ENCODE assay signal across 8 cellular contexts in the genomic region with DNA sequence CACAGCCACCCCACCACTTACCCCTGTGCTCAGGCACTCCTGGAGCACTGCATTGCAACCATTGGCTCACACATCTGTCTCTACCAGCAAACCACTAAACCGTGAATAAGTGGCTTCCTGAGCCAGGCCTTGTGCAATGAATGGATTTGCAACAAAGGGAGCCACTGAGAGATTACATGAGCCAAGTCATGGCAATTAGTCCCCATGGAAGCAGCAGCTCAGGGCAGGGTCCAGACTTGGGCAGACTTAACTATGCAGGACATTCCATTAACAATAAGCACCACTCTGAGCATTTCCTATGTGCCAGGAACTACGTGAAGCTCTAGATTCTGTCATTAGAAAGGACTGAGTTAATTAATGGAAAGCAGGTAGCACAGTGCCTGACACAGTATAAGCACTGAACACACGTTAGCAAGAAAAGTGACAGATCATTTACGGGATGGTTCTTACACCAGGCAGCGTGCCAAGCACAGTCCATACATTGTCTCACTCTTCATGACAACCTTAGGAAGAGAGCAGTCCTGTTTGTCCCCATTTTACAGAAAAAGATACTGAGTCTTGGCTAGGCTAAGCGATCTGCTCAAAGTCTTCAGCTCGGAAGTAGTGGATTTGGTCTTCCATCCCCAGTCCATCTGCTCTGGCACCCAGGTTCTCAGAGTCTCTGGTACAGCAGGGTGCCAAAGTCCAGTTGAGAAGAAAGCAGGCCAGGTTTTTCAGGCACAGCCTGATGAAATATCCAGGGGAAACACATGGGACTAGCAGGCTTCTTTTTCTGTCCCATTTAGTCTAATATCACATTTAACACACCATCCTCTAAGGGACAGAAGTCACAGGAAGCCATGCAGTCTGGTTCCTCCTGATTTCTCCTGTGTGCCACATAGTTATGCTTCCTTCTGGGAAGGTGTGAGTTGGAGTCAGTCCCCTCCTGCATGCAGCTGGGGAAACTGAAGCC. TPM values are rescaled to one million over a fixed set of nuclear protein-coding genes. Genes with fewer than 3 reads are reported as not detected.
A peak's percentile ranks its signal among the peaks of the same experiment; 100 is the strongest.
DNase-seq lines count a peak whose midpoint lies in the region; ATAC-seq, FAIRE-seq and TF ChIP-seq lines count a peak whose summit lies in the region.

No MANE protein-coding gene starts in this region.

- TSS peak; percentile 67 for BruUV-seq in HepG2 (replicated peaks; lab: Mats Ljungman, UMichigan)

- H3K9me3 ChIP-seq in HepG2 (ENCODE audit: low read length): no peaks in the 10 kb centered on the region

- H3K36me3 Mint-ChIP-seq in activated naive CD8-positive, alpha-beta T cell treated with anti-CD3 and anti-CD28 coated beads, Interleukin-2, amount 50 U/mL, for 24 hours (ENCODE audit: low read depth): no peaks in the 10 kb centered on the region

- TF ChIP-seq CTCF in HepG2 (CRISPR knock-in tag; IDR thresholded peaks at IDR 0.05): no peak

- no peak for ATAC-seq in activated naive CD8-positive, alpha-beta T cell treated with anti-CD3 and anti-CD28 coated beads, Interleukin-2, amount 50 U/mL, for 24 hours
- ATAC-seq in HepG2: peak; percentile 85
- ATAC-seq in HG03469 (IDR thresholded peaks at IDR 0.05; ENCODE audit: unreplicated experiment): no peak
- ATAC-seq in HG02588 (IDR thresholded peaks at IDR 0.05; ENCODE audit: unreplicated experiment): no peak
- no peak for ATAC-seq in GM19328 (IDR thresholded peaks at IDR 0.05; ENCODE audit: unreplicated experiment)
- ATAC-seq in HG03565 (IDR thresholded peaks at IDR 0.05; ENCODE audit: unreplicated experiment): no peak

- H3K27me3 Mint-ChIP-seq in activated naive CD8-positive, alpha-beta T cell treated with anti-CD3 and anti-CD28 coated beads, Interleukin-2, amount 50 U/mL, for 24 hours: no peaks in the 10 kb centered on the region

- DNase-seq in EL (peak; percentile 48), NCI-H2029 treated with DMSO at 0.1 percent for 48 hours (lab: John Stamatoyannopoulos, UW) (peak; percentile 75), HepG2 (ENCODE audit: low spot score) (peak; percentile 94)
- DNase-seq in activated naive CD8-positive, alpha-beta T cell treated with anti-CD3 and anti-CD28 coated beads, Interleukin-2, amount 50 U/mL, for 24 hours: no peak

- peak overlapping the region; percentile 56 for H3K9ac ChIP-seq in HepG2 (ENCODE audit: insufficient read depth, low read depth, low read length)

- H3K79me2 ChIP-seq in HepG2 (ENCODE audit: insufficient read depth, low read length): no peaks in the 10 kb centered on the region

- H3K4me3 ChIP-seq in HepG2 (replicated peaks in 1 of 3; ENCODE audit: insufficient read depth in 1 of 3, low read depth in 2 of 3, low read length in 3 of 3): peak overlapping the region in 2 of 3 experiments; percentile 2 to 49; a peak in 1 of 6 replicates

- TF ChIP-seq POLR2A in HepG2 (IDR thresholded peaks at IDR 0.05; ENCODE audit: insufficient read depth in 1 of 2, low read depth in 2 of 2, low read length in 2 of 2): no peak

- H3K4me1 ChIP-seq in HepG2 (ENCODE audit: insufficient read depth, low read length): peaks cover 84% of the 10 kb centered on the region

- 16% methylated on average over 7 of the region's 7 CpGs for WGBS in HepG2 (ENCODE audit: low lambda C conversion rate)

- H2AFZ ChIP-seq in HepG2 (ENCODE audit: low read length): peak overlapping the region; percentile 21

- peak; percentile 87 for FAIRE-seq in HepG2 (lab: Jason Lieb, UNC)

- peak overlapping the region; percentile 70 for H3K27ac ChIP-seq in HepG2 (ENCODE audit: extremely low read length, insufficient read depth, low read length)

- intact Hi-C loops in HepG2 (cut with micrococcal nuclease; ENCODE audit: unreplicated experiment): loop anchor here (5.0 kb wide), 2 partner anchors 34 to 204 kb away; no protein-coding TSS in a partner anchor

- no peaks in the 10 kb centered on the region for H3K27me3 ChIP-seq in HepG2 (ENCODE audit: control insufficient read depth in 1 of 2, insufficient read depth in 2 of 2, low read length in 2 of 2)

- in situ Hi-C loops in HepG2 (cut with HindIII; ENCODE audit: extremely low pct_ligation_motif_present, low pct_unique_long_range_greater_than_20kb): loop anchor here (5.0 to 10.0 kb wide), 2 partner anchors 34 to 49 kb away; no protein-coding TSS in a partner anchor

- H4K20me1 ChIP-seq in HepG2 (ENCODE audit: insufficient read depth, low read length): no peaks in the 10 kb centered on the region

- H3K4me3 Mint-ChIP-seq in activated naive CD8-positive, alpha-beta T cell treated with anti-CD3 and anti-CD28 coated beads, Interleukin-2, amount 50 U/mL, for 24 hours: peak overlapping the region; percentile 48

- CTCF ChIA-PET in HepG2 (lab: Yijun Ruan, JAX; ENCODE audit: low intra/inter-chr PET ratio, low total read pairs): no interaction called here

- TF ChIP-seq EP300 in HepG2 (IDR thresholded peaks at IDR 0.05; ENCODE audit: low read depth in 2 of 2, low read length in 2 of 2): peak; percentile 57 to 63; a peak in 2 of 4 replicates
- TF ChIP-seq EP300 in HepG2 (CRISPR knock-in tag; IDR thresholded peaks at IDR 0.05; ENCODE audit: borderline replicate concordance): peak; percentile 8; the same call in 1 of the 2 replicates

- peaks cover 68% of the 10 kb centered on the region for H3K4me1 Mint-ChIP-seq in activated naive CD8-positive, alpha-beta T cell treated with anti-CD3 and anti-CD28 coated beads, Interleukin-2, amount 50 U/mL, for 24 hours

- H3K27ac Mint-ChIP-seq in activated naive CD8-positive, alpha-beta T cell treated with anti-CD3 and anti-CD28 coated beads, Interleukin-2, amount 50 U/mL, for 24 hours: peak overlapping the region; percentile 94

- POLR2A ChIA-PET in HepG2 (lab: Yijun Ruan, JAX): interaction anchor here (0.5 to 3.9 kb wide), 22 partner anchors 8 to 1282 kb away, joined by 3 to 93 read pairs (median 7); partner anchors contain the start of genes ADAM10, LIPC and MINDY2

- no peaks in the 10 kb centered on the region for H3K36me3 ChIP-seq in HepG2 (replicated peaks in 1 of 2; ENCODE audit: control insufficient read depth in 1 of 2, insufficient read depth in 2 of 2, low read length in 2 of 2)

- H3K9me3 Mint-ChIP-seq in activated naive CD8-positive, alpha-beta T cell treated with anti-CD3 and anti-CD28 coated beads, Interleukin-2, amount 50 U/mL, for 24 hours: no peaks in the 10 kb centered on the region

- TF ChIP-seq RAD21 in HepG2 (CRISPR knock-in tag; IDR thresholded peaks at IDR 0.05): no peak

- peak overlapping the region; percentile 71 for H3K4me2 ChIP-seq in HepG2 (ENCODE audit: low read depth, low read length)

TF ChIP-seq in HepG2, 621 proteins besides CTCF, POLR2A, EP300 and RAD21 (continues in another document):
- TF ChIP-seq, protein P1, sequence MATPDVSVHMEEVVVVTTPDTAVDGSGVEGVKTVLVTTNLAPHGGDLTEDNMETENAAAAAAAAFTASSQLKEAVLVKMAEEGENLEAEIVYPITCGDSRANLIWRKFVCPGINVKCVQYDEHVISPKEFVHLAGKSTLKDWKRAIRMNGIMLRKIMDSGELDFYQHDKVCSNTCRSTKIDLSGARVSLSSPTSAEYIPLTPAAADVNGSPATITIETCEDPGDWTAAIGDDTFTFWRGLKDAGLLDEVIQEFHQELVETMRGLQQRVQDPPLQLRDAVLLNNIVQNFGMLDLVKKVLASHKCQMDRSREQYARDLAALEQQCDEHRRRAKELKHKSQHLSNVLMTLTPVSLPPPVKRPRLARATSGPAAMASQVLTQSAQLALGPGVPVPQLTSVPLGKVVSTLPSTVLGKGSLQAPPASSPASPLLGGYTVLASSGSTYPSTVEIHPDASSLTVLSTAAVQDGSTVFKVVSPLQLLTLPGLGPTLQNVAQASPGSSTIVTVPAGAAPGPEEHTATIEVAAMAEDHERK (CRISPR knock-in tag; IDR thresholded peaks at IDR 0.05; ENCODE audit: low read depth): no peak
- TF ChIP-seq ZNF772 (CRISPR knock-in tag; IDR thresholded peaks at IDR 0.05) (no peak; the same call in 1 of the 2 replicates), ZBTB20 (CRISPR knock-in tag; IDR thresholded peaks at IDR 0.05; ENCODE audit: borderline replicate concordance, low read depth) (no peak), AGO1 (IDR thresholded peaks at IDR 0.05; ENCODE audit: low read depth, low read length, poor library complexity, severe bottlenecking) (no peak), ZMYM4 (CRISPR knock-in tag; IDR thresholded peaks at IDR 0.05) (peak; percentile 54; the same call in 1 of the 2 replicates), ZFY (CRISPR knock-in tag; IDR thresholded peaks at IDR 0.05) (no peak), PITX1 (CRISPR knock-in tag; IDR thresholded peaks at IDR 0.05) (peak; percentile 47; the same call in 1 of the 2 replicates), FIP1L1 (IDR thresholded peaks at IDR 0.05; ENCODE audit: borderline replicate concordance, insufficient read depth, low read depth, low read length) (no peak), PLRG1 (conservative IDR thresholded peaks at IDR 0.05) (no peak), ZSCAN30 (CRISPR knock-in tag; IDR thresholded peaks at IDR 0.05) (no peak)
- TF ChIP-seq, protein P2, sequence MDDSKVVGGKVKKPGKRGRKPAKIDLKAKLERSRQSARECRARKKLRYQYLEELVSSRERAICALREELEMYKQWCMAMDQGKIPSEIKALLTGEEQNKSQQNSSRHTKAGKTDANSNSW (CRISPR knock-in tag; IDR thresholded peaks at IDR 0.05; ENCODE audit: borderline replicate concordance): no peak

RNA-seq across cellular contexts. Expression of gene LIPC, which starts 44.1 kb away (rescaled TPM):
- total RNA-seq in HepG2 (2016; rRNA removed; fragmentation: Illumina TruSeq; extraction: Trizol): 15.0 and 26.0 TPM in 2 replicates
- total RNA-seq in HepG2 (2016; cell fraction: cytosol; rRNA removed; fragmentation: Illumina TruSeq; extraction: Trizol; ENCODE audit: low read depth): 3.6 and 5.6 TPM in 2 replicates
- total RNA-seq in HepG2 (2016; cell fraction: insoluble cytoplasmic fraction; rRNA removed; fragmentation: Illumina TruSeq; extraction: Trizol): 14.4 and 27.2 TPM in 2 replicates
- total RNA-seq in HepG2 (2016; cell fraction: membrane; rRNA removed; fragmentation: Illumina TruSeq; extraction: Trizol): 9.5 and 11.4 TPM in 2 replicates
- total RNA-seq in HepG2 (2016; cell fraction: nucleus; rRNA removed; fragmentation: Illumina TruSeq; extraction: Trizol): 31.9 and 35.6 TPM in 2 replicates
- polyA plus RNA-seq in HepG2 (2011; rRNA removed): 38.0 and 46.9 TPM in 2 replicates
- polyA plus RNA-seq in HepG2 (2011; cell fraction: cytosol; rRNA removed): 32.6 and 40.5 TPM in 2 replicates
- 25.6 and 27.7 TPM in 2 replicates for polyA plus RNA-seq in HepG2 (2011; cell fraction: nucleus; rRNA removed)
- polyA plus RNA-seq in HepG2 (2012): 28.9 and 34.2 TPM in 2 replicates
- polyA plus RNA-seq in HepG2 (2016; cell fraction: cytosol; fragmentation: Illumina TruSeq; extraction: Trizol; ENCODE audit: low read depth): 9.2 and 9.9 TPM in 2 replicates
- polyA plus RNA-seq in HepG2 (2016; cell fraction: insoluble cytoplasmic fraction; fragmentation: Illumina TruSeq; extraction: Trizol; ENCODE audit: low read depth): 20.8 and 21.9 TPM in 2 replicates
- 13.3 and 17.3 TPM in 2 replicates for polyA plus RNA-seq in HepG2 (2016; cell fraction: membrane; fragmentation: Illumina TruSeq; extraction: Trizol; ENCODE audit: low read depth)
- 46.6 and 49.7 TPM in 2 replicates for polyA plus RNA-seq in HepG2 (2016; cell fraction: nucleus; fragmentation: Illumina TruSeq; extraction: Trizol; ENCODE audit: insufficient read depth, low read depth)
- 66.7 TPM in 1 of 2 replicates, not detected in the other for polyA minus RNA-seq in HepG2 (2011; rRNA and poly(A)+ RNA removed; ENCODE audit: low replicate concordance)
- 17.8 and 19.8 TPM in 2 replicates for polyA minus RNA-seq in HepG2 (2011; cell fraction: cytosol; rRNA and poly(A)+ RNA removed)
- 21.2 and 25.1 TPM in 2 replicates for polyA minus RNA-seq in HepG2 (2011; cell fraction: nucleus; rRNA and poly(A)+ RNA removed)
